Comparison of ENCODE assay signal across 16 cellular contexts in the genomic region with DNA sequence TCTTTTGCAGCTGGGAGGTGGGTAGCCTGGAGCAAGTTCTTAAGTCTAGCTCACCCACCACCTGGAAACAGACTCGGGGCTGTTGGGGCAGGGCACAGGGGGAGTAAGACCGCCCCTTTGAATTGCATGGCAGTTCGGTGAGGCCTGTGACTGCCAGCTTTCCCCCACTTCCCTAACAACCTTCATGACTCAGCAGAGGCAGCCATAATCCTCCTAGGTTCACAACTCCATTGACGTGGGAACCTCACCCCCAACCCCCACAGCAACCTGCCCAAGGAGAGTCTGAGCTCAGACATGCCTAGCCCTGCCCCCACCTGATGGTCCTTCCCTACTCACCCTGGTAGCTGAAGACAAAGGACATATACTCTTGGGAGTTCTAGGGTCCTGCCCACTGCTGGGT.
A peak's percentile ranks its signal among the peaks of the same experiment; 100 is the strongest.
DNase-seq lines count a peak whose midpoint lies in the region; ATAC-seq and TF ChIP-seq lines count a peak whose summit lies in the region.
"Had no signal": no experiment of that assay in that cellular context is flagged by ENCODE, and none has a peak within 500 bp of the region (broad histone marks: within the 10 kb centered on the region; RNA-seq: fewer than 3 reads in every experiment).

No MANE protein-coding gene starts in this region.

- H3K4me3 ChIP-seq in CD8-positive, alpha-beta T cell (ENCODE audit: low read depth, low read length): no peak overlapping the region
- H3K4me3 ChIP-seq in mesenchymal stem cell (ENCODE audit: insufficient read depth in 1 of 2, low read depth in 1 of 2, low read length in 2 of 2): no peak overlapping the region
- H3K4me3 ChIP-seq: GM23338 had no signal

- 77% methylated on average over 4 of the region's 4 CpGs for WGBS in mesenchymal stem cell

- H2BK5ac ChIP-seq in mesenchymal stem cell (ENCODE audit: low read depth, low read length, poor library complexity, severe bottlenecking): no peak overlapping the region

- no peaks in the 10 kb centered on the region for H3K79me1 ChIP-seq in mesenchymal stem cell (replicated peaks; ENCODE audit: low read length, poor library complexity, severe bottlenecking)

- no peak for DNase-seq in CD8-positive, alpha-beta T cell
- DNase-seq in mesenchymal stem cell (no peak), OCI-M2 (lab: John Stamatoyannopoulos, UW; ENCODE audit: unreplicated experiment) (no peak)
- DNase-seq: BE2C; Caco-2; CD8-positive, alpha-beta memory T cell; DMS53; GF-D8; H9 had no signal

- peaks cover 5% of the 10 kb centered on the region for H3K4me1 ChIP-seq in CD8-positive, alpha-beta T cell (ENCODE audit: insufficient read depth, low read length)
- H3K4me1 ChIP-seq in mesenchymal stem cell (ENCODE audit: control insufficient read depth, insufficient read depth, low read depth, low read length): no peaks in the 10 kb centered on the region
- H3K4me1 ChIP-seq: BE2C, Caco-2 had no signal

- H3K27ac ChIP-seq in CD8-positive, alpha-beta T cell (ENCODE audit: low read depth, low read length): no peak overlapping the region
- no peak overlapping the region for H3K27ac ChIP-seq in mesenchymal stem cell (ENCODE audit: low read length, poor library complexity, severe bottlenecking)
- H3K27ac ChIP-seq: C4-2B had no signal

- peak overlapping the region; percentile 14 for H2AFZ ChIP-seq in mesenchymal stem cell (ENCODE audit: low read depth, low read length)
- H2AFZ ChIP-seq: GM23338 had no signal

- no peak overlapping the region for H2BK15ac ChIP-seq in mesenchymal stem cell (ENCODE audit: low read depth, poor library complexity, severe bottlenecking)

- POLR2A ChIA-PET in CD8-positive, alpha-beta T cell (lab: Charles Lee): interaction anchor here (0.8 to 1.7 kb wide), 4 partner anchors 11 to 85 kb away, joined by 3 to 5 read pairs (median 4); no protein-coding TSS in a partner anchor

- H3K36me3 ChIP-seq in CD8-positive, alpha-beta T cell (ENCODE audit: insufficient read depth, low read length): no peaks in the 10 kb centered on the region
- no peaks in the 10 kb centered on the region for H3K36me3 ChIP-seq in mesenchymal stem cell (ENCODE audit: control insufficient read depth in 1 of 2, insufficient read depth in 2 of 2, low read depth in 1 of 2, low read length in 2 of 2)
- H3K36me3 ChIP-seq: BE2C had no signal

- no peak overlapping the region for H3K4me2 ChIP-seq in mesenchymal stem cell (ENCODE audit: low read length, poor library complexity, severe bottlenecking)
- H3K4me2 ChIP-seq: GM23338 had no signal

- H4K91ac ChIP-seq in mesenchymal stem cell (ENCODE audit: low read length): no peak overlapping the region

- no peak overlapping the region for H2AK5ac ChIP-seq in mesenchymal stem cell (ENCODE audit: low read length, severe bottlenecking)

- no peak overlapping the region for H4K8ac ChIP-seq in mesenchymal stem cell (ENCODE audit: low read length)

- H3K4ac ChIP-seq in mesenchymal stem cell (ENCODE audit: low read depth in 1 of 2, low read length in 2 of 2): no peak overlapping the region

- H3K4me3 Mint-ChIP-seq in CD8-positive, alpha-beta T cell: no peak overlapping the region
- H3K4me3 Mint-ChIP-seq in activated naive CD8-positive, alpha-beta T cell: no peak overlapping the region
- H3K4me3 Mint-ChIP-seq in stimulated activated memory B cell treated with anti-CD40 and anti-IgM and Interleukin-4, amounts not matched to agents 10 μg/mL and 1 μg/mL and 100 μg/mL, for 72 hours: no peak overlapping the region
- H3K4me3 Mint-ChIP-seq: CD8-positive, alpha-beta memory T cell; GM23338; H9; IgD-negative memory B cell had no signal

- intact Hi-C loops in CD8-positive, alpha-beta T cell (cut with DNase I, micrococcal nuclease): no loop called here

- H3K9ac ChIP-seq in mesenchymal stem cell (ENCODE audit: low read length): no peak overlapping the region

- H3K4me1 Mint-ChIP-seq in CD8-positive, alpha-beta T cell (ENCODE audit: low read depth): peaks cover 70% of the 10 kb centered on the region
- H3K4me1 Mint-ChIP-seq in activated naive CD8-positive, alpha-beta T cell (ENCODE audit: low read depth): peaks cover 79% of the 10 kb centered on the region
- H3K4me1 Mint-ChIP-seq in stimulated activated memory B cell treated with anti-CD40 and anti-IgM and Interleukin-4, amounts not matched to agents 10 μg/mL and 1 μg/mL and 100 μg/mL, for 72 hours: no peaks in the 10 kb centered on the region
- H3K4me1 Mint-ChIP-seq: IgD-negative memory B cell had no signal

- no peak overlapping the region for H2BK12ac ChIP-seq in mesenchymal stem cell (ENCODE audit: low read length in 2 of 2)

- H3K14ac ChIP-seq in mesenchymal stem cell (ENCODE audit: low read length in 2 of 2): no peak overlapping the region

- peaks cover 12% of the 10 kb centered on the region for H3K9me3 Mint-ChIP-seq in CD8-positive, alpha-beta T cell
- peaks cover 5% of the 10 kb centered on the region for H3K9me3 Mint-ChIP-seq in activated naive CD8-positive, alpha-beta T cell (ENCODE audit: low read depth)
- H3K9me3 Mint-ChIP-seq in stimulated activated memory B cell treated with anti-CD40 and anti-IgM and Interleukin-4, amounts not matched to agents 10 μg/mL and 1 μg/mL and 100 μg/mL, for 72 hours: peaks cover 7% of the 10 kb centered on the region

- ATAC-seq in CD8-positive, alpha-beta T cell: no peak
- ATAC-seq in stimulated activated memory B cell treated with anti-CD40 and anti-IgM and Interleukin-4, amounts not matched to agents 10 μg/mL and 1 μg/mL and 100 μg/mL, for 72 hours: peak; percentile 31
- ATAC-seq in HG03571 (IDR thresholded peaks at IDR 0.05; ENCODE audit: unreplicated experiment) (no peak), HG02642 (IDR thresholded peaks at IDR 0.05; ENCODE audit: poor library complexity, unreplicated experiment) (no peak)
- ATAC-seq: GM23338 had no signal

- H3K27ac Mint-ChIP-seq in CD8-positive, alpha-beta T cell: peak overlapping the region; percentile 53
- peak overlapping the region; percentile 87 for H3K27ac Mint-ChIP-seq in activated naive CD8-positive, alpha-beta T cell
- no peak overlapping the region for H3K27ac Mint-ChIP-seq in stimulated activated memory B cell treated with anti-CD40 and anti-IgM and Interleukin-4, amounts not matched to agents 10 μg/mL and 1 μg/mL and 100 μg/mL, for 72 hours
- H3K27ac Mint-ChIP-seq: GM23338, IgD-negative memory B cell had no signal

- H3K18ac ChIP-seq in mesenchymal stem cell (ENCODE audit: low read depth in 1 of 2, low read length in 2 of 2): no peak overlapping the region

- CTCF ChIA-PET in CD8-positive, alpha-beta T cell (lab: Charles Lee): interaction anchor here (1.5 to 1.8 kb wide), 4 partner anchors 13 to 88 kb away, joined by 3 to 8 read pairs (median 6); a partner anchor contains a TSS

- no peak overlapping the region for H3K23ac ChIP-seq in mesenchymal stem cell (ENCODE audit: low read length in 2 of 2)

- no peaks in the 10 kb centered on the region for H3K27me3 Mint-ChIP-seq in CD8-positive, alpha-beta T cell (ENCODE audit: low read depth)
- no peaks in the 10 kb centered on the region for H3K27me3 Mint-ChIP-seq in activated naive CD8-positive, alpha-beta T cell
- peaks cover 21% of the 10 kb centered on the region for H3K27me3 Mint-ChIP-seq in stimulated activated memory B cell treated with anti-CD40 and anti-IgM and Interleukin-4, amounts not matched to agents 10 μg/mL and 1 μg/mL and 100 μg/mL, for 72 hours
- H3K27me3 Mint-ChIP-seq: IgD-negative memory B cell had no signal

- no peak for TF ChIP-seq CTCF in CD8-positive, alpha-beta T cell (IDR thresholded peaks at IDR 0.05)

- no peaks in the 10 kb centered on the region for H3K27me3 ChIP-seq in CD8-positive, alpha-beta T cell (ENCODE audit: insufficient read depth, low read length)
- no peaks in the 10 kb centered on the region for H3K27me3 ChIP-seq in mesenchymal stem cell (ENCODE audit: control insufficient read depth in 1 of 2, insufficient read depth in 1 of 2, low read length in 2 of 2)
- H3K27me3 ChIP-seq: BE2C had no signal

- peaks cover 57% of the 10 kb centered on the region for H3K36me3 Mint-ChIP-seq in CD8-positive, alpha-beta T cell
- H3K36me3 Mint-ChIP-seq in activated naive CD8-positive, alpha-beta T cell: peaks cover 36% of the 10 kb centered on the region
- H3K36me3 Mint-ChIP-seq in stimulated activated memory B cell treated with anti-CD40 and anti-IgM and Interleukin-4, amounts not matched to agents 10 μg/mL and 1 μg/mL and 100 μg/mL, for 72 hours: no peaks in the 10 kb centered on the region
- H3K36me3 Mint-ChIP-seq: IgD-negative memory B cell had no signal

- no peaks in the 10 kb centered on the region for H3K9me3 ChIP-seq in CD8-positive, alpha-beta T cell (ENCODE audit: low read length)
- peaks cover 2% of the 10 kb centered on the region for H3K9me3 ChIP-seq in mesenchymal stem cell (ENCODE audit: control insufficient read depth, low read length)
- H3K9me3 ChIP-seq: BE2C, Caco-2 had no signal

- H2BK120ac ChIP-seq in mesenchymal stem cell (ENCODE audit: low read depth, low read length): no peak overlapping the region
